10 cellular contexts compared by ENCODE assay signal in genomic region chr17:81863833-81864768, GRCh38. TPM values are rescaled to one million over a fixed set of nuclear protein-coding genes. Genes with fewer than 3 reads are reported as not detected.
DNase-seq lines count a peak whose midpoint lies in the region; ATAC-seq, FAIRE-seq and TF ChIP-seq lines count a peak whose summit lies in the region.
"Had no signal": no experiment of that assay in that cellular context is flagged by ENCODE, and none has a peak within 500 bp of the region (broad histone marks: within the 10 kb centered on the region; RNA-seq: fewer than 3 reads in every experiment).

No MANE protein-coding gene starts in this region.

- H3K9ac ChIP-seq in kidney (ENCODE audit: low read length in 2 of 2), result no peak overlapping the region

- peaks cover 37% of the 10 kb centered on the region for H3K4me1 Mint-ChIP-seq in CD4-positive, alpha-beta T cell (ENCODE audit: low read depth)
- H3K4me1 Mint-ChIP-seq in HFFc6 (ENCODE audit: low read depth), result peaks cover 42% of the 10 kb centered on the region
- H3K4me1 Mint-ChIP-seq in activated naive CD8-positive, alpha-beta T cell treated with anti-CD3 and anti-CD28 coated beads, Interleukin-2, amount 50 U/mL, for 24 hours, result peaks cover 56% of the 10 kb centered on the region
- peaks cover 18 to 64% (median 40%) of the 10 kb centered on the region in 4 donors for H3K4me1 Mint-ChIP-seq in naive thymus-derived CD8-positive, alpha-beta T cell

- no peak overlapping the region for H3K27ac ChIP-seq in CD4-positive, alpha-beta T cell (ENCODE audit: low read depth, low read length)
- H3K27ac ChIP-seq in kidney (ENCODE audit: low read depth in 2 of 2, low read length in 2 of 2) (no peak overlapping the region), foreskin keratinocyte (no peak overlapping the region)

- no peaks in the 10 kb centered on the region for H3K27me3 ChIP-seq in CD4-positive, alpha-beta T cell (ENCODE audit: control insufficient read depth, insufficient read depth, low read length)
- H3K27me3 ChIP-seq in foreskin keratinocyte, result no peaks in the 10 kb centered on the region

- H3K27me3 Mint-ChIP-seq in CD4-positive, alpha-beta T cell, result no peaks in the 10 kb centered on the region
- H3K27me3 Mint-ChIP-seq in HFFc6 (ENCODE audit: insufficient read depth), result peaks cover 56% of the 10 kb centered on the region
- H3K27me3 Mint-ChIP-seq in activated naive CD8-positive, alpha-beta T cell treated with anti-CD3 and anti-CD28 coated beads, Interleukin-2, amount 50 U/mL, for 24 hours, result peaks cover 3% of the 10 kb centered on the region
- H3K27me3 Mint-ChIP-seq in naive thymus-derived CD8-positive, alpha-beta T cell, result peaks cover 0 to 3% (median 0%) of the 10 kb centered on the region in 5 donors

- H3K27ac Mint-ChIP-seq in CD4-positive, alpha-beta T cell, result peak overlapping the region; percentile 73
- H3K27ac Mint-ChIP-seq in HFFc6, result peak overlapping the region; percentile 57
- H3K27ac Mint-ChIP-seq in activated naive CD8-positive, alpha-beta T cell treated with anti-CD3 and anti-CD28 coated beads, Interleukin-2, amount 50 U/mL, for 24 hours, result peak overlapping the region; percentile 95
- peak overlapping the region in 8 of 10 donors; percentile 27 to 90 (median 78) for H3K27ac Mint-ChIP-seq in naive thymus-derived CD8-positive, alpha-beta T cell

- no peak for TF ChIP-seq CTCF in CD4-positive, alpha-beta T cell (IDR thresholded peaks at IDR 0.05)
- TF ChIP-seq CTCF in HFFc6 (IDR thresholded peaks at IDR 0.05) (peak; percentile 40; the same call in 1 of the 2 replicates), kidney (IDR thresholded peaks at IDR 0.05; ENCODE audit: borderline replicate concordance, extremely low read depth, insufficient read depth) (no peak), foreskin keratinocyte (conservative IDR thresholded peaks at IDR 0.05) (no peak)

- no peak for ATAC-seq in CD4-positive, alpha-beta T cell (ENCODE audit: poor library complexity)
- no peak for ATAC-seq in activated naive CD8-positive, alpha-beta T cell treated with anti-CD3 and anti-CD28 coated beads, Interleukin-2, amount 50 U/mL, for 24 hours
- no peak for ATAC-seq in naive thymus-derived CD8-positive, alpha-beta T cell
- no peak for ATAC-seq in foreskin keratinocyte

- peaks cover 47% of the 10 kb centered on the region for H3K36me3 Mint-ChIP-seq in CD4-positive, alpha-beta T cell (ENCODE audit: low read depth)
- peaks cover 19% of the 10 kb centered on the region for H3K36me3 Mint-ChIP-seq in HFFc6 (ENCODE audit: low read depth)
- peaks cover 41% of the 10 kb centered on the region for H3K36me3 Mint-ChIP-seq in activated naive CD8-positive, alpha-beta T cell treated with anti-CD3 and anti-CD28 coated beads, Interleukin-2, amount 50 U/mL, for 24 hours (ENCODE audit: low read depth)
- peaks cover 0 to 27% (median 4%) of the 10 kb centered on the region in 3 donors for H3K36me3 Mint-ChIP-seq in naive thymus-derived CD8-positive, alpha-beta T cell

- no peak overlapping the region for H3K4me3 ChIP-seq in kidney (ENCODE audit: low read length in 2 of 2)

- CTCF ChIA-PET in CD4-positive, alpha-beta T cell (lab: Charles Lee), result no interaction called here

- peak overlapping the region; percentile 78 for H3K4me3 Mint-ChIP-seq in CD4-positive, alpha-beta T cell
- peak overlapping the region; percentile 75 for H3K4me3 Mint-ChIP-seq in HFFc6
- peak overlapping the region; percentile 84 for H3K4me3 Mint-ChIP-seq in activated naive CD8-positive, alpha-beta T cell treated with anti-CD3 and anti-CD28 coated beads, Interleukin-2, amount 50 U/mL, for 24 hours
- H3K4me3 Mint-ChIP-seq in naive thymus-derived CD8-positive, alpha-beta T cell, result peak overlapping the region in 2 of 10 donors; percentile 8 to 45

- POLR2A ChIA-PET in CD4-positive, alpha-beta T cell (lab: Charles Lee), result interaction anchor here (0.8 to 1.3 kb wide), 3 partner anchors 11 to 181 kb away, joined by 4 to 5 read pairs (median 4); partner anchors contain the start of genes ARL16 and HGS
- POLR2A ChIA-PET in naive thymus-derived CD8-positive, alpha-beta T cell (lab: Charles Lee), result no interaction called here

- peaks cover 0 to 3% of the 10 kb centered on the region in 2 donors for H3K36me3 ChIP-seq in kidney (ENCODE audit: control insufficient read depth in 1 of 2, insufficient read depth in 2 of 2, low read length in 2 of 2)

- peaks cover 36 to 45% of the 10 kb centered on the region in 2 donors for H3K4me1 ChIP-seq in kidney (ENCODE audit: control insufficient read depth in 1 of 2, insufficient read depth in 1 of 2, low read depth in 1 of 2, low read length in 2 of 2)
- H3K4me1 ChIP-seq in foreskin keratinocyte, result no peaks in the 10 kb centered on the region

- no peak for FAIRE-seq in kidney (lab: Jason Lieb, UNC)
- FAIRE-seq: bronchial epithelial cell had no signal

- intact Hi-C loops in CD4-positive, alpha-beta T cell (cut with DNase I, micrococcal nuclease), result loop anchor here (5.0 to 10.0 kb wide), 2 partner anchors 182 to 349 kb away; partner anchors contain the start of genes ACTG1 (in 1 of the 2), ARL16 (in 1 of the 2) and HGS (in 1 of the 2)
- intact Hi-C loops in kidney (cut with DNase I), result no loop called here

- DNase-seq in CD4-positive, alpha-beta T cell, result no peak
- DNase-seq in HFFc6 (no peak), RKO (ENCODE audit: low spot score) (no peak), GOT3 (lab: John Stamatoyannopoulos, UW) (no peak), kidney (no peak), foreskin keratinocyte (no peak)
- no peak for DNase-seq in activated naive CD8-positive, alpha-beta T cell treated with anti-CD3 and anti-CD28 coated beads, Interleukin-2, amount 50 U/mL, for 24 hours
- DNase-seq in naive thymus-derived CD8-positive, alpha-beta T cell, result peak in 1 of 10 donors; percentile 45
- DNase-seq: NK-92 treated with Interleukin-12 subunit alpha and Interleukin-12 subunit beta, amount 100 ng/mL, for 24 hours had no signal

- H3K9me3 Mint-ChIP-seq in CD4-positive, alpha-beta T cell, result no peaks in the 10 kb centered on the region
- H3K9me3 Mint-ChIP-seq in HFFc6, result peaks cover 5% of the 10 kb centered on the region; the same call in 1 of the 2 replicates
- H3K9me3 Mint-ChIP-seq in activated naive CD8-positive, alpha-beta T cell treated with anti-CD3 and anti-CD28 coated beads, Interleukin-2, amount 50 U/mL, for 24 hours, result no peaks in the 10 kb centered on the region
- H3K9me3 Mint-ChIP-seq in naive thymus-derived CD8-positive, alpha-beta T cell, result peaks cover 0 to 3% (median 0%) of the 10 kb centered on the region in 9 donors

- H3K9me3 ChIP-seq in CD4-positive, alpha-beta T cell (ENCODE audit: control insufficient read depth, low read length), result no peaks in the 10 kb centered on the region
- H3K9me3 ChIP-seq in kidney (ENCODE audit: control insufficient read depth in 1 of 2, low read length in 2 of 2), result no peaks in the 10 kb centered on the region

RNA-seq across cellular contexts. Expression of gene P4HB, which starts 3.8 kb away (rescaled TPM):
- 100 to 1,000 TPM; 223 to 233 TPM for total RNA-seq in CD4-positive, alpha-beta T cell
- 100 to 1,000 TPM; 790 to 981 (median 910) TPM for total RNA-seq in HFFc6 (2021; fragmentation: NEBNext Ultra II Directional; extraction: Animal tissue kit (Norgen Biotek cat#: 25700))
- total RNA-seq in naive thymus-derived CD8-positive, alpha-beta T cell, result 100 to 1,000 TPM; 181 to 190 TPM
- 100 to 1,000 TPM; 166 to 191 (median 191) TPM for polyA plus RNA-seq in naive thymus-derived CD8-positive, alpha-beta T cell
- total RNA-seq in kidney (482 TPM), foreskin keratinocyte (617 and 692 TPM in 2 replicates)
- polyA plus RNA-seq in kidney (ENCODE audit: insufficient read depth, low read depth, low replicate concordance) (411 TPM), foreskin keratinocyte (632 and 778 TPM in 2 replicates)

RNA-seq across cellular contexts. Expression of gene ARHGDIA, which starts 7.0 kb away (rescaled TPM):
- 100 to 1,000 TPM; 706 to 715 TPM for total RNA-seq in CD4-positive, alpha-beta T cell
- total RNA-seq in HFFc6 (2021; fragmentation: NEBNext Ultra II Directional; extraction: Animal tissue kit (Norgen Biotek cat#: 25700)), result 1,000 to 10,000 TPM in 1 of 6 experiments, 100 to 1,000 TPM in 5; 758 to 1,040 (median 908) TPM
- 100 to 1,000 TPM; 317 to 343 TPM for total RNA-seq in naive thymus-derived CD8-positive, alpha-beta T cell
- 100 to 1,000 TPM in 1 of 3 donors, 10 to 100 TPM in 2; 55.1 to 102 (median 87.2) TPM for polyA plus RNA-seq in naive thymus-derived CD8-positive, alpha-beta T cell
- total RNA-seq in kidney (453 TPM), foreskin keratinocyte (574 and 576 TPM in 2 replicates)
- polyA plus RNA-seq in kidney (ENCODE audit: insufficient read depth, low read depth, low replicate concordance) (424 TPM), foreskin keratinocyte (644 and 645 TPM in 2 replicates)

RNA-seq across cellular contexts. Expression of gene ALYREF, which starts 27.3 kb away (rescaled TPM):
- total RNA-seq in CD4-positive, alpha-beta T cell, result 100 to 1,000 TPM in 1 of 2 experiments, 10 to 100 TPM in 1; 93.3 to 101 TPM
- 100 to 1,000 TPM; 101 to 151 (median 135) TPM for total RNA-seq in HFFc6 (2021; fragmentation: NEBNext Ultra II Directional; extraction: Animal tissue kit (Norgen Biotek cat#: 25700))
- total RNA-seq in naive thymus-derived CD8-positive, alpha-beta T cell, result 10 to 100 TPM; 49.9 to 54.4 TPM
- polyA plus RNA-seq in naive thymus-derived CD8-positive, alpha-beta T cell, result 10 to 100 TPM; 31.7 to 55.4 (median 50.1) TPM
- total RNA-seq in kidney, result 59.3 TPM
- 45.3 TPM for polyA plus RNA-seq in kidney (ENCODE audit: insufficient read depth, low read depth, low replicate concordance)
- 115 and 140 TPM in 2 replicates for total RNA-seq in foreskin keratinocyte
- 142 and 156 TPM in 2 replicates for polyA plus RNA-seq in foreskin keratinocyte

RNA-seq across cellular contexts. Expression of gene ANAPC11, which starts 27.4 kb away (rescaled TPM):
- total RNA-seq in CD4-positive, alpha-beta T cell, result 10 to 100 TPM; 27.9 to 28.9 TPM
- 100 to 1,000 TPM; 151 to 169 (median 156) TPM for total RNA-seq in HFFc6 (2021; fragmentation: NEBNext Ultra II Directional; extraction: Animal tissue kit (Norgen Biotek cat#: 25700))
- total RNA-seq in naive thymus-derived CD8-positive, alpha-beta T cell, result 10 to 100 TPM; 38.7 to 48.1 TPM
- 100 to 1,000 TPM; 273 to 324 (median 275) TPM for polyA plus RNA-seq in naive thymus-derived CD8-positive, alpha-beta T cell
- total RNA-seq in kidney (88.6 TPM), foreskin keratinocyte (160 and 168 TPM in 2 replicates)
- polyA plus RNA-seq in kidney (ENCODE audit: insufficient read depth, low read depth, low replicate concordance) (220 TPM), foreskin keratinocyte (295 and 335 TPM in 2 replicates)

RNA-seq across cellular contexts. Expression of gene PPP1R27, which starts 29.3 kb away (rescaled TPM):
- total RNA-seq in CD4-positive, alpha-beta T cell, result not detected
- not detected for total RNA-seq in HFFc6 (2021; fragmentation: NEBNext Ultra II Directional; extraction: Animal tissue kit (Norgen Biotek cat#: 25700))
- total RNA-seq in naive thymus-derived CD8-positive, alpha-beta T cell, result not detected
- polyA plus RNA-seq in naive thymus-derived CD8-positive, alpha-beta T cell, result under 1 TPM in 1 of 3 donors, not detected in 2; 0.11 TPM
- total RNA-seq in kidney (not detected), foreskin keratinocyte (not detected in 2 replicates)
- polyA plus RNA-seq in kidney (ENCODE audit: insufficient read depth, low read depth, low replicate concordance) (not detected), foreskin keratinocyte (0.07 and 0.14 TPM in 2 replicates)
- total RNA-seq: bronchial epithelial cell had no signal
